Comparison of ENCODE assay signal across 17 cellular contexts in genomic region chr4:7256989-7257810, GRCh38.
DNase-seq lines count a peak whose midpoint lies in the region; ATAC-seq and TF ChIP-seq lines count a peak whose summit lies in the region.
"Had no signal": no experiment of that assay in that cellular context is flagged by ENCODE, and none has a peak within 500 bp of the region (broad histone marks: within the 10 kb centered on the region; RNA-seq: fewer than 3 reads in every experiment).

No MANE protein-coding gene starts in this region.

- H4K20me1 ChIP-seq in osteoblast (ENCODE audit: insufficient read depth, low read length): no peaks in the 10 kb centered on the region

- no peak overlapping the region for H3K27ac ChIP-seq in osteoblast (ENCODE audit: low read depth, low read length)

- no peaks in the 10 kb centered on the region for H3K9me3 ChIP-seq in osteoblast (ENCODE audit: low read depth, low read length)
- no peaks in the 10 kb centered on the region for H3K9me3 ChIP-seq in HAP-1

- H3K4me2 ChIP-seq in osteoblast (ENCODE audit: insufficient read depth, low read length): no peak overlapping the region

- H3K4me3 ChIP-seq in osteoblast (ENCODE audit: insufficient read depth, low read length) (no peak overlapping the region), HAP-1 (no peak overlapping the region)

- in situ Hi-C loops in HAP-1 (cut with MboI; ENCODE audit: low sequenced_read_pairs): no loop called here

- no peaks in the 10 kb centered on the region for H3K36me3 ChIP-seq in osteoblast (ENCODE audit: insufficient read depth, low read length)
- H3K36me3 ChIP-seq in HAP-1 (replicated peaks): no peaks in the 10 kb centered on the region

- peaks cover 41% of the 10 kb centered on the region for H3K27me3 ChIP-seq in osteoblast (ENCODE audit: insufficient read depth, low read length)
- peaks cover 11% of the 10 kb centered on the region; the same call in 1 of the 2 replicates for H3K27me3 ChIP-seq in HAP-1 (ENCODE audit: low read depth)

- peak; percentile 82 for ATAC-seq in Right ventricle myocardium inferior
- ATAC-seq: left colon; stimulated activated naive CD8-positive, alpha-beta T cell treated with anti-CD3 and anti-CD28 coated beads, Interleukin-15, amount 100 ng/mL, for 72 hours had no signal

- H3K79me2 ChIP-seq in osteoblast (ENCODE audit: insufficient read depth, low read length): no peaks in the 10 kb centered on the region

- intact Hi-C loops in Right ventricle myocardium inferior (cut with DNase I): loop anchor here (2.0 to 5.0 kb wide), 2 partner anchors 50 to 65 kb away; partner anchors contain the start of gene SORCS2

- DNase-seq in AG20443 (ENCODE audit: low spot score) (peak; percentile 44), NCI-H69 (lab: John Stamatoyannopoulos, UW) (peak; percentile 6), Right ventricle myocardium inferior (ENCODE audit: missing footprints) (no peak), osteoblast (ENCODE audit: insufficient read length, low spot score, missing footprints) (peak; percentile 73), DMS53 treated with DMSO at 0.1 percent for 48 hours (lab: John Stamatoyannopoulos, UW; ENCODE audit: unreplicated experiment) (no peak), HAP-1 (ENCODE audit: low spot score in 2 of 2) (no peak), EL (no peak)
- DNase-seq in central memory CD4-positive, alpha-beta T cell: no peak
- DNase-seq: activated CD4-positive, alpha-beta T cell treated with anti-CD3 and anti-CD28 coated beads, Interleukin-2, amount 50 U/mL, for 4 hours; activated naive CD4-positive, alpha-beta T cell treated with anti-CD3 and anti-CD28 coated beads, Interleukin-2, amount 50 U/mL, for 16 hours; activated T-cell treated with anti-CD3 and anti-CD28 coated beads, Interleukin-2, amount 50 U/mL, for 1 hour; Kasumi-1; left colon; NCI-H1436; NCI-H446; stimulated activated CD4-positive, alpha-beta T cell treated with anti-CD3 and anti-CD28 coated beads, Interleukin-15, amount 100 ng/mL, for 24 hours; stimulated activated naive CD8-positive, alpha-beta T cell treated with anti-CD3 and anti-CD28 coated beads, Interleukin-15, amount 100 ng/mL, for 72 hours had no signal

- H3K4me1 ChIP-seq in osteoblast (ENCODE audit: insufficient read depth, low read length) (peaks cover 4% of the 10 kb centered on the region), HAP-1 (no peaks in the 10 kb centered on the region)

- H2AFZ ChIP-seq in osteoblast (ENCODE audit: low read length): no peak overlapping the region

- no peak for TF ChIP-seq CTCF in osteoblast (IDR thresholded peaks at IDR 0.05; ENCODE audit: extremely low read depth, low read depth, low read length)

Comparison
In these comparisons a context has a peak if more than half of its experiments do, and no peak if none do; other contexts are left out.
1. DNase-seq: peak in AG20443 (single experiment), NCI-H69 (single experiment) and osteoblast (single experiment); none in Right ventricle myocardium inferior (single experiment), DMS53 treated with DMSO at 0.1 percent for 48 hours (single experiment), HAP-1 (0 of 2), central memory CD4-positive, alpha-beta T cell (single experiment) and EL (single experiment).